ENCODE assay signal across 34 cellular contexts in the genomic region with DNA sequence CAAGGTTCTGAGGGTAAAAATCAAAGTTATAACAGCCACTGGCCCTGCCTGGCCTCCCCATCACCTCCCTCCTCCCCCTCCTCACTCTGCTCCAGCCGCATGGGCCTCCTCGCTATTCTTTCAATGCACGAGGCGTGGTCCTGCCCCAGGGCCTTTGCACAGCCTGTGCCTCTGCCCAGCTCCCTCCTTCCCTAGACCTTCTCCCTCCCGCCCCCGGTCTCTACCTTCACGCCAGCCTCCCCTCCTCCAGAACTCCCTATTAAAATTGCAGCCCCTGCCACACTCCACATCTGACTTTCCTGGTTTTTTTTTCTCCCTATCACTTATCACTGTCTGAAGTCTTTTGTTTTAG. TPM values are rescaled to one million over a fixed set of nuclear protein-coding genes. Genes with fewer than 3 reads are reported as not detected.
"Had no signal": no experiment of that assay in that cellular context is flagged by ENCODE, and none has a peak within 500 bp of the region (broad histone marks: within the 10 kb centered on the region; RNA-seq: fewer than 3 reads in every experiment).

No MANE protein-coding gene starts in this region.

- H3K9me3 Mint-ChIP-seq: activated naive CD4-positive, alpha-beta T cell treated with anti-CD3 and anti-CD28 coated beads, Interleukin-2, amount 50 U/mL, for 72 hours; brain; naive B cell; neural crest cell; stimulated activated memory B cell treated with anti-CD40 and anti-IgM and Interleukin-4, amounts not matched to agents 10 μg/mL and 1 μg/mL and 100 μg/mL, for 72 hours; stimulated activated naive CD8-positive, alpha-beta T cell treated with anti-CD3 and anti-CD28 coated beads, Interleukin-15, amount 100 ng/mL, for 72 hours had no signal

- H3K4me1 ChIP-seq: colonic mucosa, pancreas, prostate gland had no signal

- H3K27ac Mint-ChIP-seq: activated naive CD4-positive, alpha-beta T cell treated with anti-CD3 and anti-CD28 coated beads, Interleukin-2, amount 50 U/mL, for 72 hours; brain; stimulated activated memory B cell treated with anti-CD40 and anti-IgM and Interleukin-4, amounts not matched to agents 10 μg/mL and 1 μg/mL and 100 μg/mL, for 72 hours; stimulated activated naive CD8-positive, alpha-beta T cell treated with anti-CD3 and anti-CD28 coated beads, Interleukin-15, amount 100 ng/mL, for 72 hours had no signal

- H3K4me3 ChIP-seq: adrenal gland, cardiac muscle cell, colonic mucosa, gastrocnemius medialis, pancreas, prostate gland, sigmoid colon, tibial artery, upper lobe of right lung had no signal

- H3K4me1 Mint-ChIP-seq: brain, neural crest cell had no signal

- H3K27ac ChIP-seq: adrenal gland, cardiac muscle cell, colonic mucosa, gastrocnemius medialis, pancreas, prostate gland, sigmoid colon, tibial artery, upper lobe of right lung, VCaP had no signal

- DNase-seq: activated CD4-positive, CD25-positive, alpha-beta regulatory T cell treated with anti-CD3 and anti-CD28 coated beads, Interleukin-2, amount 50 U/mL, for 72 hours; activated CD8-positive, alpha-beta memory T cell treated with anti-CD3 and anti-CD28 coated beads, Interleukin-2, amount 50 U/mL, for 4 hours; activated gamma-delta T cell treated with Interleukin-2 at 50 U/mL for 16 hours; activated T-cell treated with anti-CD3 and anti-CD28 coated beads, Interleukin-2, amount 50 U/mL, for 1 hour; adrenal gland; aorta; cerebellar nuclear complex; colonic mucosa; effector CD8-positive, alpha-beta T cell; erythroblast; gastrocnemius medialis; glutamatergic neuron; left cardiac atrium; left ventricle myocardium superior; naive B cell; nucleus accumbens; pancreas; retina; sigmoid colon; small intestine; stimulated activated CD4-positive, alpha-beta T cell treated with anti-CD3 and anti-CD28 coated beads, Interleukin-4, amount 100 ng/mL, for 24 hours; stimulated activated naive CD8-positive, alpha-beta T cell treated with anti-CD3 and anti-CD28 coated beads, Interleukin-15, amount 100 ng/mL, for 72 hours; T-helper 9 cell; tibial artery; upper lobe of right lung had no signal

- ATAC-seq: activated naive CD4-positive, alpha-beta T cell treated with anti-CD3 and anti-CD28 coated beads, Interleukin-2, amount 50 U/mL, for 72 hours; gastrocnemius medialis; left cardiac atrium; left ventricle myocardium superior; pancreas; stimulated activated memory B cell treated with anti-CD40 and anti-IgM and Interleukin-4, amounts not matched to agents 10 μg/mL and 1 μg/mL and 100 μg/mL, for 72 hours; upper lobe of right lung had no signal

- H3K27me3 Mint-ChIP-seq: naive B cell; stimulated activated memory B cell treated with anti-CD40 and anti-IgM and Interleukin-4, amounts not matched to agents 10 μg/mL and 1 μg/mL and 100 μg/mL, for 72 hours; stimulated activated naive CD8-positive, alpha-beta T cell treated with anti-CD3 and anti-CD28 coated beads, Interleukin-15, amount 100 ng/mL, for 72 hours had no signal

- H3K27me3 ChIP-seq: adrenal gland, cardiac muscle cell, colonic mucosa, gastrocnemius medialis, pancreas, upper lobe of right lung had no signal

- H3K36me3 ChIP-seq: cardiac muscle cell, colonic mucosa had no signal

- H3K9me3 ChIP-seq: adrenal gland, colonic mucosa, gastrocnemius medialis, pancreas, prostate gland, sigmoid colon, tibial artery, upper lobe of right lung had no signal

- H3K4me3 Mint-ChIP-seq: neural crest cell; stimulated activated memory B cell treated with anti-CD40 and anti-IgM and Interleukin-4, amounts not matched to agents 10 μg/mL and 1 μg/mL and 100 μg/mL, for 72 hours; stimulated activated naive CD8-positive, alpha-beta T cell treated with anti-CD3 and anti-CD28 coated beads, Interleukin-15, amount 100 ng/mL, for 72 hours had no signal

RNA-seq across cellular contexts. Expression of a gene that starts 3.3 kb away (rescaled TPM):
- total RNA-seq: activated naive CD4-positive, alpha-beta T cell treated with anti-CD3 and anti-CD28 coated beads, Interleukin-2, amount 50 U/mL, for 72 hours; adrenal gland; aorta; cardiac muscle cell; colonic mucosa; dermis microvascular lymphatic vessel endothelial cell; gastrocnemius medialis; left cardiac atrium; left ventricle myocardium superior; lung microvascular endothelial cell; neural crest cell; pancreas; prostate gland; sigmoid colon; upper lobe of right lung had no signal
- polyA plus RNA-seq: adrenal gland, aorta, cardiac muscle cell, pancreas, sigmoid colon, small intestine had no signal

RNA-seq across cellular contexts. Expression of a gene that starts 17.5 kb away (rescaled TPM):
- total RNA-seq: neural crest cell had no signal
